Comparison of ENCODE assay signal across 15 cellular contexts in genomic region chr13:105552078-105552477, GRCh38.
"Had no signal": no experiment of that assay in that cellular context is flagged by ENCODE, and none has a peak within 500 bp of the region (broad histone marks: within the 10 kb centered on the region; RNA-seq: fewer than 3 reads in every experiment).

No MANE protein-coding gene starts in this region.

- H3K36me3 Mint-ChIP-seq: activated CD8-positive, alpha-beta memory T cell treated with anti-CD3 and anti-CD28 coated beads, Interleukin-2, amount 10 ng/mL, durations not matched to agents 7 days and 5 days; activated naive CD8-positive, alpha-beta T cell had no signal

- H3K27me3 ChIP-seq: sigmoid colon, testis, upper lobe of right lung had no signal

- ATAC-seq: activated CD8-positive, alpha-beta memory T cell treated with anti-CD3 and anti-CD28 coated beads, Interleukin-2, amount 10 ng/mL, durations not matched to agents 7 days and 5 days; activated T-cell treated with anti-CD3 and anti-CD28 coated beads, Interleukin-2, amount 50 U/mL, for 4 hours; upper lobe of right lung had no signal

- H3K4me3 ChIP-seq: dorsolateral prefrontal cortex, sigmoid colon, testis, upper lobe of right lung had no signal

- H3K4me1 ChIP-seq: sigmoid colon, testis, upper lobe of right lung had no signal

- H3K9me3 ChIP-seq: sigmoid colon, testis, upper lobe of right lung had no signal

- H3K27me3 Mint-ChIP-seq: activated CD4-positive, alpha-beta T cell treated with anti-CD3 and anti-CD28 coated beads, Interleukin-2, amount 10 ng/mL, durations not matched to agents 24 days and 14 days; activated CD8-positive, alpha-beta memory T cell treated with anti-CD3 and anti-CD28 coated beads, Interleukin-2, amount 10 ng/mL, durations not matched to agents 7 days and 5 days; activated naive CD8-positive, alpha-beta T cell had no signal

- H3K4me3 Mint-ChIP-seq: activated CD4-positive, alpha-beta T cell treated with anti-CD3 and anti-CD28 coated beads, Interleukin-2, amount 10 ng/mL, durations not matched to agents 24 days and 14 days; activated CD8-positive, alpha-beta memory T cell treated with anti-CD3 and anti-CD28 coated beads, Interleukin-2, amount 10 ng/mL, durations not matched to agents 7 days and 5 days; activated naive CD8-positive, alpha-beta T cell; activated T-cell treated with anti-CD3 and anti-CD28 coated beads, Interleukin-2, amount 50 U/mL, for 4 hours; nephron progenitor cell had no signal

- H3K27ac ChIP-seq: dorsolateral prefrontal cortex, sigmoid colon, testis, upper lobe of right lung had no signal

- H3K9me3 Mint-ChIP-seq: activated CD4-positive, alpha-beta T cell treated with anti-CD3 and anti-CD28 coated beads, Interleukin-2, amount 10 ng/mL, durations not matched to agents 24 days and 14 days; nephron progenitor cell had no signal

- H3K4me1 Mint-ChIP-seq: activated CD4-positive, alpha-beta T cell treated with anti-CD3 and anti-CD28 coated beads, Interleukin-2, amount 10 ng/mL, durations not matched to agents 24 days and 14 days; activated CD8-positive, alpha-beta memory T cell treated with anti-CD3 and anti-CD28 coated beads, Interleukin-2, amount 10 ng/mL, durations not matched to agents 7 days and 5 days; nephron progenitor cell had no signal

- DNase-seq: activated CD4-positive, alpha-beta T cell treated with anti-CD3 and anti-CD28 coated beads, Interleukin-2, amount 10 ng/mL, durations not matched to agents 24 days and 14 days; activated CD8-positive, alpha-beta memory T cell treated with anti-CD3 and anti-CD28 coated beads, Interleukin-2, amount 10 ng/mL, durations not matched to agents 7 days and 5 days; activated gamma-delta T cell; activated T-cell treated with anti-CD3 and anti-CD28 coated beads, Interleukin-2, amount 50 U/mL, for 4 hours; anterior cingulate cortex; dorsolateral prefrontal cortex; nephron progenitor cell; sigmoid colon; stimulated activated CD4-positive, alpha-beta T cell treated with anti-CD3 and anti-CD28 coated beads, Interleukin-2, amount 100 ng/mL, for 24 hours; stimulated activated naive CD4-positive, alpha-beta T cell; T1000; testis; upper lobe of right lung had no signal

- FAIRE-seq: bronchial epithelial cell had no signal

- H3K36me3 ChIP-seq: sigmoid colon, upper lobe of right lung had no signal

- H3K27ac Mint-ChIP-seq: activated CD4-positive, alpha-beta T cell treated with anti-CD3 and anti-CD28 coated beads, Interleukin-2, amount 10 ng/mL, durations not matched to agents 24 days and 14 days; activated CD8-positive, alpha-beta memory T cell treated with anti-CD3 and anti-CD28 coated beads, Interleukin-2, amount 10 ng/mL, durations not matched to agents 7 days and 5 days; activated naive CD8-positive, alpha-beta T cell; nephron progenitor cell had no signal
